In genomic region chr5:67350600-67351315, GRCh38 we compare ENCODE assay signal across 12 cellular contexts.
DNase-seq lines count a peak whose midpoint lies in the region; ATAC-seq and TF ChIP-seq lines count a peak whose summit lies in the region.
"Had no signal": no experiment of that assay in that cellular context is flagged by ENCODE, and none has a peak within 500 bp of the region (broad histone marks: within the 10 kb centered on the region; RNA-seq: fewer than 3 reads in every experiment).

No MANE protein-coding gene starts in this region.

- CTCF ChIA-PET in CD4-positive, alpha-beta memory T cell (lab: Charles Lee; ENCODE audit: partially characterized antibody), result interaction anchor here (1.2 to 2.2 kb wide), 4 partner anchors 12 to 104 kb away, joined by 4 to 6 read pairs (median 4); no protein-coding TSS in a partner anchor
- CTCF ChIA-PET in Caco-2 (lab: Charles Lee), result no interaction called here

- H3K9me3 Mint-ChIP-seq in CD4-positive, alpha-beta memory T cell, result peaks cover 0 to 3% (median 0%) of the 10 kb centered on the region in 8 donors
- no peaks in the 10 kb centered on the region for H3K9me3 Mint-ChIP-seq in T-helper 1 cell treated with Interleukin-12 subunit alpha and Interleukin-12 subunit beta and Interleukin-4 antibody, amounts not matched to agents 30 μg/mL and 1 μg/mL, for 36 hours
- H3K9me3 Mint-ChIP-seq in Caco-2 (ENCODE audit: unreplicated experiment), result no peaks in the 10 kb centered on the region

- intact Hi-C loops in CD4-positive, alpha-beta memory T cell (cut with micrococcal nuclease), result loop anchor here (10.0 kb wide), 1 partner anchor 184 kb away; no protein-coding TSS in a partner anchor
- intact Hi-C loops in right cardiac atrium (cut with DNase I) (no loop called here), Caco-2 (cut with micrococcal nuclease; ENCODE audit: unreplicated experiment) (no loop called here)

- no peaks in the 10 kb centered on the region for H3K36me3 Mint-ChIP-seq in CD4-positive, alpha-beta memory T cell
- H3K36me3 Mint-ChIP-seq in T-helper 1 cell treated with Interleukin-12 subunit alpha and Interleukin-12 subunit beta and Interleukin-4 antibody, amounts not matched to agents 30 μg/mL and 1 μg/mL, for 36 hours (ENCODE audit: low read depth), result no peaks in the 10 kb centered on the region
- no peaks in the 10 kb centered on the region for H3K36me3 Mint-ChIP-seq in Caco-2 (ENCODE audit: insufficient read depth, unreplicated experiment)

- H3K27me3 Mint-ChIP-seq in CD4-positive, alpha-beta memory T cell, result peaks cover 1 to 2% of the 10 kb centered on the region in 2 donors
- H3K27me3 Mint-ChIP-seq in T-helper 1 cell treated with Interleukin-12 subunit alpha and Interleukin-12 subunit beta and Interleukin-4 antibody, amounts not matched to agents 30 μg/mL and 1 μg/mL, for 36 hours (ENCODE audit: low read depth), result peaks cover 24% of the 10 kb centered on the region
- peaks cover 4% of the 10 kb centered on the region for H3K27me3 Mint-ChIP-seq in Caco-2 (ENCODE audit: insufficient read depth, unreplicated experiment)

- POLR2A ChIA-PET in CD4-positive, alpha-beta memory T cell (lab: Charles Lee; ENCODE audit: partially characterized antibody), result interaction anchor here (0.8 to 1.4 kb wide), 4 partner anchors 9 to 907 kb away, joined by 3 to 4 read pairs (median 4); no protein-coding TSS in a partner anchor
- POLR2A ChIA-PET in Caco-2 (lab: Charles Lee), result no interaction called here

- BruUV-seq in Caco-2 (replicated peaks; lab: Mats Ljungman, UMichigan), result no TSS peak

- peak in 4 of 5 donors; percentile 29 to 44 (median 40) for DNase-seq in CD4-positive, alpha-beta memory T cell
- peak; percentile 79 for DNase-seq in KBM-7
- peak in 1 of 3 donors; percentile 67 for DNase-seq in right cardiac atrium
- no peak for DNase-seq in NCI-H446 treated with DMSO at 0.1 percent for 48 hours (lab: John Stamatoyannopoulos, UW)
- no peak for DNase-seq in NCI-H524 treated with DMSO at 0.1 percent for 48 hours (lab: John Stamatoyannopoulos, UW)
- no peak for DNase-seq in DMS53 treated with DMSO at 0.1 percent for 48 hours (lab: John Stamatoyannopoulos, UW; ENCODE audit: unreplicated experiment)
- DNase-seq in Caco-2, result no peak
- DNase-seq: HCEC 1CT, IMR-90, left colon had no signal

- H3K4me1 Mint-ChIP-seq in CD4-positive, alpha-beta memory T cell, result peaks cover 15 to 31% (median 23%) of the 10 kb centered on the region in 4 donors
- H3K4me1 Mint-ChIP-seq in T-helper 1 cell treated with Interleukin-12 subunit alpha and Interleukin-12 subunit beta and Interleukin-4 antibody, amounts not matched to agents 30 μg/mL and 1 μg/mL, for 36 hours (ENCODE audit: low read depth), result peaks cover 7% of the 10 kb centered on the region
- no peaks in the 10 kb centered on the region for H3K4me1 Mint-ChIP-seq in Caco-2 (ENCODE audit: low read depth, unreplicated experiment)

- peak overlapping the region; percentile 16 for H3K27ac ChIP-seq in CD4-positive, alpha-beta memory T cell (ENCODE audit: low read depth, low read length)
- H3K27ac ChIP-seq in right cardiac atrium (ENCODE audit: low read length), result no peak overlapping the region

- peak overlapping the region; percentile 79 to 88 (median 84) for H3K4me3 Mint-ChIP-seq in CD4-positive, alpha-beta memory T cell
- H3K4me3 Mint-ChIP-seq in T-helper 1 cell treated with Interleukin-12 subunit alpha and Interleukin-12 subunit beta and Interleukin-4 antibody, amounts not matched to agents 30 μg/mL and 1 μg/mL, for 36 hours, result peak overlapping the region; percentile 34
- H3K4me3 Mint-ChIP-seq in Caco-2 (ENCODE audit: unreplicated experiment), result no peak overlapping the region

- H3K4me3 ChIP-seq in CD4-positive, alpha-beta memory T cell (ENCODE audit: low read length in 2 of 2), result peak overlapping the region in 1 of 2 donors; percentile 3
- H3K4me3 ChIP-seq in right cardiac atrium (ENCODE audit: low read length) (no peak overlapping the region), Caco-2 (ENCODE audit: low read depth, low read length) (no peak overlapping the region)
- H3K4me3 ChIP-seq: coronary artery had no signal

- H3K9me3 ChIP-seq in CD4-positive, alpha-beta memory T cell (ENCODE audit: control insufficient read depth in 1 of 2, low read length in 2 of 2), result no peaks in the 10 kb centered on the region
- H3K9me3 ChIP-seq in right cardiac atrium (ENCODE audit: control insufficient read depth, low read length), result no peaks in the 10 kb centered on the region
- H3K9me3 ChIP-seq in Caco-2, result no peaks in the 10 kb centered on the region

- H3K4me1 ChIP-seq in CD4-positive, alpha-beta memory T cell (ENCODE audit: insufficient read depth, low read length), result peaks cover 21% of the 10 kb centered on the region
- H3K4me1 ChIP-seq in right cardiac atrium (ENCODE audit: control insufficient read depth, insufficient read depth, low read length) (no peaks in the 10 kb centered on the region), Caco-2 (no peaks in the 10 kb centered on the region)

- peak overlapping the region; percentile 38 to 92 (median 88) for H3K27ac Mint-ChIP-seq in CD4-positive, alpha-beta memory T cell
- no peak overlapping the region for H3K27ac Mint-ChIP-seq in T-helper 1 cell treated with Interleukin-12 subunit alpha and Interleukin-12 subunit beta and Interleukin-4 antibody, amounts not matched to agents 30 μg/mL and 1 μg/mL, for 36 hours
- H3K27ac Mint-ChIP-seq in Caco-2 (ENCODE audit: unreplicated experiment), result no peak overlapping the region

- no peak for TF ChIP-seq CTCF in Caco-2 (IDR thresholded peaks at IDR 0.05; ENCODE audit: insufficient read depth in 1 of 2, low read depth in 1 of 2, low read length in 1 of 2, severe bottlenecking in 1 of 2, unreplicated experiment in 1 of 2)

- ATAC-seq in right cardiac atrium, result peak; percentile 31 to 77
- ATAC-seq: left colon had no signal

- in situ Hi-C loops in KBM-7 (cut with MboI; ENCODE audit: low pct_unique_long_range_greater_than_20kb, low sequenced_read_pairs), result no loop called here

- H3K27me3 ChIP-seq in CD4-positive, alpha-beta memory T cell (ENCODE audit: insufficient read depth, low read length), result no peaks in the 10 kb centered on the region
- H3K27me3 ChIP-seq in right cardiac atrium (ENCODE audit: control insufficient read depth, insufficient read depth) (no peaks in the 10 kb centered on the region), Caco-2 (replicated peaks; ENCODE audit: control insufficient read depth, insufficient read depth, low read length) (no peaks in the 10 kb centered on the region)

- 56% methylated on average over 14 of the region's 14 CpGs for WGBS in right cardiac atrium

- H3K36me3 ChIP-seq in CD4-positive, alpha-beta memory T cell (ENCODE audit: insufficient read depth, low read length), result no peaks in the 10 kb centered on the region
- H3K36me3 ChIP-seq in Caco-2 (ENCODE audit: control insufficient read depth, insufficient read depth, low read length), result no peaks in the 10 kb centered on the region

Comparison
In these comparisons a context has a peak if more than half of its experiments do, and no peak if none do; other contexts are left out.
1. DNase-seq: peak in CD4-positive, alpha-beta memory T cell (4 of 5) and KBM-7 (single experiment); none in NCI-H446 treated with DMSO at 0.1 percent for 48 hours (single experiment), NCI-H524 treated with DMSO at 0.1 percent for 48 hours (single experiment), DMS53 treated with DMSO at 0.1 percent for 48 hours (single experiment) and Caco-2 (0 of 2).
2. H3K27ac Mint-ChIP-seq: peak in CD4-positive, alpha-beta memory T cell (7 of 7); none in T-helper 1 cell treated with Interleukin-12 subunit alpha and Interleukin-12 subunit beta and Interleukin-4 antibody, amounts not matched to agents 30 μg/mL and 1 μg/mL, for 36 hours (single experiment) and Caco-2 (single experiment).